Comparison of ENCODE assay signal across 26 cellular contexts in genomic region chr10:132584081-132584480, GRCh38.
"Had no signal": no experiment of that assay in that cellular context is flagged by ENCODE, and none has a peak within 500 bp of the region (broad histone marks: within the 10 kb centered on the region; RNA-seq: fewer than 3 reads in every experiment).

No MANE protein-coding gene starts in this region.

- H3K4me1 ChIP-seq: breast epithelium had no signal

- H3K9me3 Mint-ChIP-seq: activated CD4-positive, alpha-beta T cell treated with anti-CD3 and anti-CD28 coated beads, Interleukin-2, amount 10 ng/mL, durations not matched to agents 24 days and 14 days; activated CD8-positive, alpha-beta T cell treated with anti-CD3 and anti-CD28 coated beads for 36 hours; activated T-helper 17 cell treated with anti-CD3 and anti-CD28 coated beads, Interleukin-2, amount 50 U/mL, for 72 hours had no signal

- ATAC-seq: activated CD8-positive, alpha-beta T cell treated with anti-CD3 and anti-CD28 coated beads for 36 hours; activated T-cell treated with anti-CD3 and anti-CD28 coated beads, Interleukin-2, amount 50 U/mL, for 72 hours; activated T-helper 17 cell treated with anti-CD3 and anti-CD28 coated beads, Interleukin-2, amount 50 U/mL, for 72 hours; PC-3 had no signal

- H3K27ac ChIP-seq: breast epithelium had no signal

- DNase-seq: activated CD4-positive, alpha-beta T cell treated with anti-CD3 and anti-CD28 coated beads, Interleukin-2, amount 10 ng/mL, durations not matched to agents 24 days and 14 days; activated CD4-positive, alpha-beta T cell treated with anti-CD3 and anti-CD28 coated beads, Interleukin-2, amount 50 U/mL, for 4 hours; activated CD8-positive, alpha-beta T cell treated with anti-CD3 and anti-CD28 coated beads for 36 hours; activated effector memory CD4-positive, alpha-beta T cell treated with anti-CD3 and anti-CD28 coated beads, Interleukin-2, amount 50 U/mL, for 16 hours; activated naive CD4-positive, alpha-beta T cell; activated naive CD4-positive, alpha-beta T cell treated with anti-CD3 and anti-CD28 coated beads, Interleukin-2, amount 50 U/mL, for 16 hours; activated naive CD8-positive, alpha-beta T cell treated with anti-CD3 and anti-CD28 coated beads for 36 hours; activated T-cell treated with anti-CD3 and anti-CD28 coated beads, Interleukin-2, amount 50 U/mL, for 1 hour; activated T-cell treated with anti-CD3 and anti-CD28 coated beads, Interleukin-2, amount 50 U/mL, for 72 hours; amniotic stem cell; aorta; cerebellar nuclear complex; NCI-H1105 treated with DMSO at 0.1 percent for 48 hours; NCI-H1436; NCI-H1694; NCI-H1930; NCI-H2081 treated with DMSO at 0.1 percent for 48 hours; NCI-H226; NCI-H446 treated with DMSO at 0.1 percent for 48 hours; PC-3; Right ventricle myocardium superior; SW 1271; T-helper 1 cell; T-helper 2 cell had no signal

- H3K27me3 Mint-ChIP-seq: activated CD8-positive, alpha-beta T cell treated with anti-CD3 and anti-CD28 coated beads for 36 hours; activated naive CD8-positive, alpha-beta T cell treated with anti-CD3 and anti-CD28 coated beads for 36 hours; activated T-helper 17 cell treated with anti-CD3 and anti-CD28 coated beads, Interleukin-2, amount 50 U/mL, for 72 hours had no signal

- H3K27me3 ChIP-seq: breast epithelium had no signal

- H3K9me3 ChIP-seq: breast epithelium had no signal

- H3K4me3 ChIP-seq: breast epithelium had no signal

- H3K4me3 Mint-ChIP-seq: activated CD4-positive, alpha-beta T cell treated with anti-CD3 and anti-CD28 coated beads, Interleukin-2, amount 10 ng/mL, durations not matched to agents 24 days and 14 days; activated CD8-positive, alpha-beta T cell treated with anti-CD3 and anti-CD28 coated beads for 36 hours; activated naive CD8-positive, alpha-beta T cell treated with anti-CD3 and anti-CD28 coated beads for 36 hours; activated T-cell treated with anti-CD3 and anti-CD28 coated beads, Interleukin-2, amount 50 U/mL, for 72 hours; activated T-helper 17 cell treated with anti-CD3 and anti-CD28 coated beads, Interleukin-2, amount 50 U/mL, for 72 hours had no signal

- H3K27ac Mint-ChIP-seq: activated CD4-positive, alpha-beta T cell treated with anti-CD3 and anti-CD28 coated beads, Interleukin-2, amount 10 ng/mL, durations not matched to agents 24 days and 14 days; activated CD8-positive, alpha-beta T cell treated with anti-CD3 and anti-CD28 coated beads for 36 hours; activated naive CD8-positive, alpha-beta T cell treated with anti-CD3 and anti-CD28 coated beads for 36 hours; activated T-cell treated with anti-CD3 and anti-CD28 coated beads, Interleukin-2, amount 50 U/mL, for 72 hours; activated T-helper 17 cell treated with anti-CD3 and anti-CD28 coated beads, Interleukin-2, amount 50 U/mL, for 72 hours had no signal

- H3K36me3 ChIP-seq: breast epithelium had no signal
